Comparison of ENCODE assay signal across 11 cellular contexts in genomic region chr17:58693751-58694150, GRCh38. TPM values are rescaled to one million over a fixed set of nuclear protein-coding genes. Genes with fewer than 3 reads are reported as not detected.
DNase-seq lines count a peak whose midpoint lies in the region; ATAC-seq and TF ChIP-seq lines count a peak whose summit lies in the region.
"Had no signal": no experiment of that assay in that cellular context is flagged by ENCODE, and none has a peak within 500 bp of the region (broad histone marks: within the 10 kb centered on the region; RNA-seq: fewer than 3 reads in every experiment).

No MANE protein-coding gene starts in this region.

- peak overlapping the region; percentile 92 for H3K4me3 ChIP-seq in OCI-LY3 (ENCODE audit: low read length)
- peak overlapping the region; percentile 68 for H3K4me3 ChIP-seq in skeletal muscle cell (ENCODE audit: low read depth, low read length)

- peaks cover 32% of the 10 kb centered on the region for H3K79me2 ChIP-seq in OCI-LY3 (ENCODE audit: low read length)

- peak overlapping the region; percentile 92 for H3K4me3 Mint-ChIP-seq in activated CD4-positive, alpha-beta T cell treated with anti-CD3 and anti-CD28 coated beads, Interleukin-2, amount 10 ng/mL, durations not matched to agents 7 days and 5 days
- peak overlapping the region; percentile 81 for H3K4me3 Mint-ChIP-seq in chondrocyte (ENCODE audit: unreplicated experiment)

- no peaks in the 10 kb centered on the region for H3K9me3 Mint-ChIP-seq in activated CD4-positive, alpha-beta T cell treated with anti-CD3 and anti-CD28 coated beads, Interleukin-2, amount 10 ng/mL, durations not matched to agents 7 days and 5 days
- no peaks in the 10 kb centered on the region for H3K9me3 Mint-ChIP-seq in chondrocyte (ENCODE audit: low read depth)

- CTCF ChIA-PET in activated CD4-positive, alpha-beta T cell treated with anti-CD3 and anti-CD28 coated beads, Interleukin-2, amount 10 ng/mL, durations not matched to agents 7 days and 5 days (lab: Charles Lee): no interaction called here

- peak overlapping the region; percentile 87 for H3K9ac ChIP-seq in OCI-LY3 (ENCODE audit: low read length)

- no peak overlapping the region for H3K27ac ChIP-seq in OCI-LY3 (ENCODE audit: low read length)

- H3K4me2 ChIP-seq in OCI-LY3 (ENCODE audit: low read length): peak overlapping the region; percentile 88

- H3K4me1 ChIP-seq in OCI-LY3 (ENCODE audit: low read length): peaks cover 22% of the 10 kb centered on the region

- H3K27me3 ChIP-seq in OCI-LY3 (ENCODE audit: low read depth, low read length): no peaks in the 10 kb centered on the region
- H3K27me3 ChIP-seq: pancreas had no signal

- H3K27me3 Mint-ChIP-seq in activated CD4-positive, alpha-beta T cell treated with anti-CD3 and anti-CD28 coated beads, Interleukin-2, amount 10 ng/mL, durations not matched to agents 7 days and 5 days: no peaks in the 10 kb centered on the region
- no peaks in the 10 kb centered on the region for H3K27me3 Mint-ChIP-seq in chondrocyte (ENCODE audit: low read depth)

- ATAC-seq in GM21825 (IDR thresholded peaks at IDR 0.05; ENCODE audit: unreplicated experiment) (no peak), GM18861 (IDR thresholded peaks at IDR 0.05; ENCODE audit: unreplicated experiment) (no peak)
- ATAC-seq: Panc1, pancreas had no signal

- no peak for DNase-seq in activated CD4-positive, alpha-beta T cell treated with anti-CD3 and anti-CD28 coated beads, Interleukin-2, amount 10 ng/mL, durations not matched to agents 7 days and 5 days
- no peak for DNase-seq in activated CD4-positive, alpha-beta T cell treated with anti-CD3 and anti-CD28 coated beads, Interleukin-2, amount 50 U/mL, for 4 hours
- DNase-seq in chondrocyte (ENCODE audit: low spot score) (no peak), skeletal muscle cell (ENCODE audit: low read depth) (no peak), NCI-H2081 (lab: John Stamatoyannopoulos, UW) (no peak)
- DNase-seq: activated CD8-positive, alpha-beta memory T cell treated with anti-CD3 and anti-CD28 coated beads for 24 hours; pancreas had no signal

- H3K4me1 Mint-ChIP-seq in activated CD4-positive, alpha-beta T cell treated with anti-CD3 and anti-CD28 coated beads, Interleukin-2, amount 10 ng/mL, durations not matched to agents 7 days and 5 days: peaks cover 40% of the 10 kb centered on the region
- H3K4me1 Mint-ChIP-seq in chondrocyte (ENCODE audit: low read depth): peaks cover 23% of the 10 kb centered on the region

- POLR2A ChIA-PET in activated CD4-positive, alpha-beta T cell treated with anti-CD3 and anti-CD28 coated beads, Interleukin-2, amount 10 ng/mL, durations not matched to agents 7 days and 5 days (lab: Charles Lee): interaction anchor here (0.6 kb wide), 1 partner anchor 27 kb away, joined by 3 read pairs; no protein-coding TSS in a partner anchor

- H3K36me3 Mint-ChIP-seq in activated CD4-positive, alpha-beta T cell treated with anti-CD3 and anti-CD28 coated beads, Interleukin-2, amount 10 ng/mL, durations not matched to agents 7 days and 5 days (ENCODE audit: low read depth): peaks cover 27% of the 10 kb centered on the region
- H3K36me3 Mint-ChIP-seq in chondrocyte (ENCODE audit: low read depth): no peaks in the 10 kb centered on the region

- TF ChIP-seq CTCF in OCI-LY3 (IDR thresholded peaks at IDR 0.05; ENCODE audit: low read depth, low read length) (no peak), chondrocyte (IDR thresholded peaks at IDR 0.05) (no peak)

- H3K27ac Mint-ChIP-seq in activated CD4-positive, alpha-beta T cell treated with anti-CD3 and anti-CD28 coated beads, Interleukin-2, amount 10 ng/mL, durations not matched to agents 7 days and 5 days: peak overlapping the region; percentile 95
- H3K27ac Mint-ChIP-seq in chondrocyte (ENCODE audit: unreplicated experiment): peak overlapping the region; percentile 10

- no peaks in the 10 kb centered on the region for H4K20me1 ChIP-seq in OCI-LY3 (ENCODE audit: insufficient read depth, low read length)

- peaks cover 19% of the 10 kb centered on the region for H3K36me3 ChIP-seq in OCI-LY3 (replicated peaks; ENCODE audit: low read depth, low read length)
- H3K36me3 ChIP-seq: pancreas had no signal

- no peak overlapping the region for H2AFZ ChIP-seq in OCI-LY3 (ENCODE audit: low read depth, low read length)

- H3K9me3 ChIP-seq in OCI-LY3 (ENCODE audit: insufficient read depth, low read length): no peaks in the 10 kb centered on the region
- H3K9me3 ChIP-seq: pancreas had no signal

RNA-seq across cellular contexts. Expression of gene RAD51C, which starts 1.3 kb away (rescaled TPM):
- 10 to 100 TPM; 62.7 to 65.8 TPM for total RNA-seq in activated CD4-positive, alpha-beta T cell treated with anti-CD3 and anti-CD28 coated beads, Interleukin-2, amount 10 ng/mL, durations not matched to agents 7 days and 5 days
- 17.2 to 25.4 TPM (median 22.3 TPM) in 3 replicates for total RNA-seq in chondrocyte

RNA-seq across cellular contexts. Expression of gene TEX14, which starts 1.9 kb away (rescaled TPM):
- total RNA-seq in activated CD4-positive, alpha-beta T cell treated with anti-CD3 and anti-CD28 coated beads, Interleukin-2, amount 10 ng/mL, durations not matched to agents 7 days and 5 days: under 1 TPM; 0.27 to 0.50 TPM
- total RNA-seq in chondrocyte: 0.05 to 0.08 TPM in 2 of 3 replicates, not detected in the other
